Comparison of ENCODE assay signal across 24 cellular contexts in the genomic region with DNA sequence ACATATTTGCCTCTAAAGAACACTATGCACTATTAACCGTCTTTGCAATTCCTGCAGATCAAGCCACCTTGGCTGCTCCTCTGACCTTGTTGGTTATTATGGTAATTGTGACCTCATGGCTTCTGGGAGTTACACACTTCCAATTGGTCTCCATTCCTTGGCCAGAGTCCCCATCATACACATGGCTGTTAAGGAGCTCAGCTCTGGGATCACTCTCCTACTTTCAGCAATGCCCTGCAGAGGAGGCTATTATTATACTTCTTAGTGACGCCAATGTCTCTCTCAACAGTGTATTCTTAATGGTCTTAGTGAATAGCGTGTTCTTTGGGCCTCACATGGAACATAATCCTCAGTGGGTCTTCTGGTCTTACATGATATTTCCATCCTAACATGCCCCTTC. TPM values are rescaled to one million over a fixed set of nuclear protein-coding genes. Genes with fewer than 3 reads are reported as not detected.
DNase-seq lines count a peak whose midpoint lies in the region; ATAC-seq, FAIRE-seq and TF ChIP-seq lines count a peak whose summit lies in the region.
"Had no signal": no experiment of that assay in that cellular context is flagged by ENCODE, and none has a peak within 500 bp of the region (broad histone marks: within the 10 kb centered on the region; RNA-seq: fewer than 3 reads in every experiment).

No MANE protein-coding gene starts in this region.

- H3K9ac ChIP-seq in H1 (replicated peaks in 1 of 4; ENCODE audit: extremely low read depth in 1 of 4, low read depth in 3 of 4, low read length in 3 of 4) (no peak overlapping the region), skeletal muscle tissue (ENCODE audit: low read depth in 1 of 3, low read length in 3 of 3) (no peak overlapping the region)
- H3K9ac ChIP-seq: BLaER1 had no signal

- no peaks in the 10 kb centered on the region for H3K9me3 ChIP-seq in heart right ventricle
- no peaks in the 10 kb centered on the region for H3K9me3 ChIP-seq in right atrium auricular region
- H3K9me3 ChIP-seq in H1 (ENCODE audit: insufficient read depth in 2 of 2, low read depth in 1 of 2, low read length in 1 of 2) = no peaks in the 10 kb centered on the region
- H3K9me3 ChIP-seq in skeletal muscle tissue (ENCODE audit: control insufficient read depth in 3 of 3, low read length in 3 of 3) = no peaks in the 10 kb centered on the region
- H3K9me3 ChIP-seq: BLaER1, Caco-2, HAP-1 had no signal

- H2BK5ac ChIP-seq in H1 (ENCODE audit: low read depth, low read length) = no peak overlapping the region

- H4K8ac ChIP-seq in H1 (ENCODE audit: extremely low read depth, insufficient read depth, low read length) = no peak overlapping the region

- no peak for FAIRE-seq in H1 (lab: Jason Lieb, UNC)
- FAIRE-seq: A204.1, GM12878, H54 had no signal

- TF ChIP-seq POLR2A in H1 (IDR thresholded peaks at IDR 0.05; ENCODE audit: control extremely low read depth in 1 of 2, low read depth in 2 of 2, low read length in 2 of 2) = no peak

- no peak overlapping the region for H3K23ac ChIP-seq in H1 (ENCODE audit: insufficient read length)

- H3K23me2 ChIP-seq in H1 (ENCODE audit: low read depth, low read length) = no peaks in the 10 kb centered on the region; the same call in 1 of the 2 replicates

- intact Hi-C loops in Right ventricle myocardium inferior (cut with DNase I) = no loop called here
- intact Hi-C loops in cardiac septum (cut with DNase I) = no loop called here
- intact Hi-C loops in heart right ventricle (cut with DNase I) = no loop called here
- intact Hi-C loops in activated naive CD4-positive, alpha-beta T cell treated with anti-CD3 and anti-CD28 coated beads for 36 hours (cut with micrococcal nuclease) = no loop called here

- TF ChIP-seq CTCF in heart right ventricle (IDR thresholded peaks at IDR 0.05) (no peak), right atrium auricular region (IDR thresholded peaks at IDR 0.05) (no peak), H1 (IDR thresholded peaks at IDR 0.05; ENCODE audit: control extremely low read depth in 1 of 3, insufficient read depth in 1 of 3, low read depth in 1 of 3, low read length in 3 of 3) (no peak), chondrocyte (IDR thresholded peaks at IDR 0.05) (no peak)

- H2AK5ac ChIP-seq in H1 (ENCODE audit: low read depth, low read length) = no peak overlapping the region

- H3K56ac ChIP-seq in H1 (replicated peaks; ENCODE audit: insufficient read length, low read depth, low read length) = no peak overlapping the region

- ATAC-seq in Right ventricle myocardium inferior (peak; percentile 26), heart right ventricle (peak in 7 of 8 donors; percentile 42 to 89 (median 85))
- ATAC-seq: CD8-positive, alpha-beta T cell; GM12878; GM23338 had no signal

- no peaks in the 10 kb centered on the region for H3K79me2 ChIP-seq in H1 (ENCODE audit: control insufficient read depth in 1 of 2, insufficient read depth in 2 of 2, low read length in 2 of 2)

- no peak for TF ChIP-seq RAD21 in H1 (IDR thresholded peaks at IDR 0.05 in 1 of 2, conservative IDR thresholded peaks at IDR 0.05 in 1 of 2; ENCODE audit: low read depth in 2 of 2, low read length in 2 of 2)

- H2BK15ac ChIP-seq in H1 (ENCODE audit: low read length) = 0 out of 2 replicates have a peak overlapping the region, but pooled peaks have one; percentile 32

- H3K27ac Mint-ChIP-seq in chondrocyte (ENCODE audit: unreplicated experiment) = no peak overlapping the region
- H3K27ac Mint-ChIP-seq in activated naive CD4-positive, alpha-beta T cell treated with anti-CD3 and anti-CD28 coated beads for 36 hours = no peak overlapping the region
- H3K27ac Mint-ChIP-seq: B cell; CD4-positive, CD25-positive, alpha-beta regulatory T cell; CD8-positive, alpha-beta T cell; GM23338; HFFc6 had no signal

- no peak overlapping the region for H4K5ac ChIP-seq in H1 (ENCODE audit: insufficient read length, low read depth, low read length)

- no peak overlapping the region for H2BK20ac ChIP-seq in H1 (ENCODE audit: low read length)

- H2BK12ac ChIP-seq in H1 (ENCODE audit: low read depth, low read length) = no peak overlapping the region

- H2AFZ ChIP-seq in H1 (ENCODE audit: low read length) = no peak overlapping the region
- H2AFZ ChIP-seq: GM23338 had no signal

- H3K27me3 ChIP-seq in heart right ventricle (no peaks in the 10 kb centered on the region), right atrium auricular region (no peaks in the 10 kb centered on the region), H1 (replicated peaks in 1 of 4; ENCODE audit: control insufficient read depth in 3 of 4, extremely low read depth in 1 of 4, insufficient read depth in 3 of 4, low read length in 3 of 4) (no peaks in the 10 kb centered on the region), skeletal muscle tissue (ENCODE audit: control insufficient read depth in 3 of 3, insufficient read depth in 3 of 3, low read length in 3 of 3) (no peaks in the 10 kb centered on the region)
- H3K27me3 ChIP-seq: BLaER1 had no signal

- no peaks in the 10 kb centered on the region for H3K9me3 Mint-ChIP-seq in chondrocyte (ENCODE audit: low read depth)
- H3K9me3 Mint-ChIP-seq in activated naive CD4-positive, alpha-beta T cell treated with anti-CD3 and anti-CD28 coated beads for 36 hours = no peaks in the 10 kb centered on the region
- H3K9me3 Mint-ChIP-seq: CD4-positive, CD25-positive, alpha-beta regulatory T cell; CD8-positive, alpha-beta T cell; GM23338; HFFc6 had no signal

- H4K20me1 ChIP-seq in H1 (replicated peaks in 1 of 2; ENCODE audit: control insufficient read depth in 1 of 2, insufficient read depth in 2 of 2, low read length in 2 of 2) = no peaks in the 10 kb centered on the region
- H4K20me1 ChIP-seq: BLaER1 had no signal

- TF ChIP-seq EP300 in H1 (IDR thresholded peaks at IDR 0.05; ENCODE audit: borderline replicate concordance in 1 of 2, low read depth in 2 of 2, low read length in 2 of 2) = no peak

- H3K36me3 Mint-ChIP-seq in chondrocyte (ENCODE audit: low read depth) = no peaks in the 10 kb centered on the region
- H3K36me3 Mint-ChIP-seq in activated naive CD4-positive, alpha-beta T cell treated with anti-CD3 and anti-CD28 coated beads for 36 hours (ENCODE audit: low read depth) = no peaks in the 10 kb centered on the region
- H3K36me3 Mint-ChIP-seq: CD8-positive, alpha-beta T cell had no signal

- H3K4me1 ChIP-seq in heart right ventricle (peaks cover 0 to 8% (median 0%) of the 10 kb centered on the region in 9 donors), right atrium auricular region (no peaks in the 10 kb centered on the region), H1 (replicated peaks in 1 of 4; ENCODE audit: control insufficient read depth in 3 of 4, insufficient read depth in 4 of 4, low read length in 3 of 4) (peaks cover 0 to 9% (median 0%) of the 10 kb centered on the region in 4 experiments; a peak in 2 of 7 replicates), skeletal muscle tissue (ENCODE audit: control insufficient read depth in 3 of 3, insufficient read depth in 3 of 3, low read length in 3 of 3) (peaks cover 0 to 13% (median 10%) of the 10 kb centered on the region in 3 donors)
- H3K4me1 ChIP-seq: BLaER1, HAP-1 had no signal

- peaks cover 6% of the 10 kb centered on the region for H3K4me1 Mint-ChIP-seq in chondrocyte (ENCODE audit: low read depth)
- peaks cover 14% of the 10 kb centered on the region for H3K4me1 Mint-ChIP-seq in activated naive CD4-positive, alpha-beta T cell treated with anti-CD3 and anti-CD28 coated beads for 36 hours (ENCODE audit: low read depth)

- no peak overlapping the region for H3K4me3 Mint-ChIP-seq in chondrocyte (ENCODE audit: unreplicated experiment)
- H3K4me3 Mint-ChIP-seq in activated naive CD4-positive, alpha-beta T cell treated with anti-CD3 and anti-CD28 coated beads for 36 hours = no peak overlapping the region
- H3K4me3 Mint-ChIP-seq: B cell; CD4-positive, CD25-positive, alpha-beta regulatory T cell; CD8-positive, alpha-beta T cell; GM23338; HFFc6 had no signal

- H3K14ac ChIP-seq in H1 (ENCODE audit: insufficient read length) = no peak overlapping the region

- 79 to 88% methylated on average over 3 of the region's 3 CpGs for WGBS in heart right ventricle, 2 donors
- WGBS in H1 (ENCODE audit: extremely low coverage in 1 of 2, insufficient coverage in 1 of 2, insufficient read length in 1 of 2, insufficient replicate concordance in 2 of 2, low coverage in 1 of 2, low lambda C conversion rate in 2 of 2, missing lambda C conversion rate in 1 of 2), 2 experiments = 92% methylated on average over 3 of the region's 3 CpGs; no CpG with 5 or more reads in 1 of the 2 experiments

- no peaks in the 10 kb centered on the region for H3K27me3 Mint-ChIP-seq in chondrocyte (ENCODE audit: low read depth)
- no peaks in the 10 kb centered on the region for H3K27me3 Mint-ChIP-seq in activated naive CD4-positive, alpha-beta T cell treated with anti-CD3 and anti-CD28 coated beads for 36 hours (ENCODE audit: low read depth)
- H3K27me3 Mint-ChIP-seq: B cell; CD4-positive, CD25-positive, alpha-beta regulatory T cell had no signal

- no peak overlapping the region for H2BK120ac ChIP-seq in H1 (replicated peaks; ENCODE audit: low read depth, low read length)

- H3K27ac ChIP-seq in heart right ventricle (no peak overlapping the region), right atrium auricular region (no peak overlapping the region), H1 (ENCODE audit: low read depth, low read length) (no peak overlapping the region), skeletal muscle tissue (ENCODE audit: low read depth, low read length) (peak overlapping the region; percentile 26)
- H3K27ac ChIP-seq: 22Rv1, BLaER1, C4-2B had no signal

- POLR2A ChIA-PET in H1 (lab: Charles Lee; ENCODE audit: partially characterized antibody) = no interaction called here

- no peak overlapping the region for H3K4ac ChIP-seq in H1 (replicated peaks; ENCODE audit: insufficient read length, low read depth, low read length)

- no peaks in the 10 kb centered on the region for H3K79me1 ChIP-seq in H1 (ENCODE audit: low read depth, low read length)

- CTCF ChIA-PET in H1 (lab: Charles Lee; ENCODE audit: partially characterized antibody) = interaction anchor here (0.6 to 1.9 kb wide), 2 partner anchors 14 to 464 kb away, joined by 4 to 5 read pairs; no protein-coding TSS in a partner anchor
- CTCF ChIA-PET in activated naive CD4-positive, alpha-beta T cell treated with anti-CD3 and anti-CD28 coated beads for 36 hours (lab: Charles Lee) = interaction anchor here (0.7 to 1.1 kb wide), 3 partner anchors 95 to 142 kb away, joined by 3 to 4 read pairs (median 3); no protein-coding TSS in a partner anchor

- no peak overlapping the region for H3K4me2 ChIP-seq in H1 (ENCODE audit: insufficient read depth in 1 of 2, low read depth in 2 of 2, low read length in 2 of 2)
- H3K4me2 ChIP-seq: BLaER1, GM23338 had no signal

- H4K91ac ChIP-seq in H1 (replicated peaks; ENCODE audit: insufficient read length, low read length) = no peak overlapping the region

- no peak overlapping the region for H3K18ac ChIP-seq in H1 (ENCODE audit: extremely low read depth, low read length)

- DNase-seq in Right ventricle myocardium inferior (ENCODE audit: missing footprints) (no peak), cardiac septum (ENCODE audit: low spot score) (no peak), heart right ventricle (no peak), right atrium auricular region (ENCODE audit: low spot score) (no peak), H1 (ENCODE audit: low read depth in 1 of 2, low spot score in 2 of 2) (no peak), chondrocyte (ENCODE audit: low spot score) (no peak)
- no peak for DNase-seq in activated naive CD4-positive, alpha-beta T cell treated with anti-CD3 and anti-CD28 coated beads for 36 hours
- DNase-seq: Caco-2; CD4-positive, CD25-positive, alpha-beta regulatory T cell; CD8-positive, alpha-beta T cell; DMS153; EL; GDM1; HFFc6 had no signal

- H3K4me3 ChIP-seq in heart right ventricle = no peak overlapping the region
- H3K4me3 ChIP-seq in right atrium auricular region = no peak overlapping the region
- H3K4me3 ChIP-seq in H1 (ENCODE audit: extremely low read depth in 1 of 4, insufficient read depth in 2 of 4, low read depth in 3 of 4, low read length in 4 of 4) = no peak overlapping the region
- no peak overlapping the region for H3K4me3 ChIP-seq in skeletal muscle tissue (ENCODE audit: low read length in 3 of 3)
- H3K4me3 ChIP-seq: BLaER1, GM12878, GM23338, HAP-1 had no signal

- H3K36me3 ChIP-seq in heart right ventricle (peaks cover 0 to 36% (median 0%) of the 10 kb centered on the region in 9 donors), right atrium auricular region (peaks cover 15% of the 10 kb centered on the region), H1 (ENCODE audit: control insufficient read depth in 2 of 4, insufficient read depth in 4 of 4, low read length in 3 of 4) (no peaks in the 10 kb centered on the region), skeletal muscle tissue (ENCODE audit: control insufficient read depth in 3 of 3, insufficient read depth in 3 of 3, low read length in 3 of 3) (peaks cover 0 to 3% (median 0%) of the 10 kb centered on the region in 3 donors)
- H3K36me3 ChIP-seq: BLaER1, HAP-1 had no signal

RNA-seq across cellular contexts. Expression of gene JAK1, which starts 10.0 kb away (rescaled TPM):
- total RNA-seq in Right ventricle myocardium inferior (87.3 TPM), cardiac septum (76.4 TPM), heart right ventricle (100 to 1,000 TPM in 3 of 10 donors, 10 to 100 TPM in 7; 73.4 to 122 (median 84.4) TPM), right atrium auricular region (100 to 1,000 TPM in 1 of 2 donors, 10 to 100 TPM in 1; 90.3 to 122 TPM), skeletal muscle tissue (59.5 TPM), chondrocyte (105 to 112 TPM (median 110 TPM) in 3 replicates)
- polyA plus RNA-seq in heart right ventricle (10 to 100 TPM; 20.1 to 38.5 TPM), H1 (2011; rRNA removed) (7.3 and 7.8 TPM in 2 replicates)
- total RNA-seq in H1 (2021; fragmentation: NEBNext Ultra II Directional; extraction: Animal tissue kit (Norgen Biotek cat#: 25700)) = 22.5 and 24.5 TPM in 2 replicates
- polyA plus RNA-seq in H1 (2011; cell fraction: cytosol; rRNA removed) = 8.5 TPM
- polyA plus RNA-seq in H1 (2011; cell fraction: nucleus; rRNA removed) = 11.7 TPM
- 10.6 to 13.5 TPM (median 12.2 TPM) in 4 replicates for polyA plus RNA-seq in H1 (2012, experiment 1 of 2)
- 1.0 TPM for polyA plus RNA-seq in H1 (2012, experiment 2 of 2)
- 10.1 TPM for polyA plus RNA-seq in H1 (2013, experiment 1 of 2)
- polyA plus RNA-seq in H1 (2013, experiment 2 of 2) = 10.1 TPM
- 16.5 and 28.6 TPM in 2 replicates for polyA minus RNA-seq in H1 (2011; rRNA and poly(A)+ RNA removed)
- 15.0 TPM for polyA minus RNA-seq in H1 (2011; cell fraction: cytosol; rRNA and poly(A)+ RNA removed)
- polyA minus RNA-seq in H1 (2011; cell fraction: nucleus; rRNA and poly(A)+ RNA removed) = 33.7 TPM
- 100 to 1,000 TPM; 139 to 140 TPM for total RNA-seq in activated naive CD4-positive, alpha-beta T cell treated with anti-CD3 and anti-CD28 coated beads for 36 hours
